ENCODE assay signal across 17 cellular contexts in the genomic region with DNA sequence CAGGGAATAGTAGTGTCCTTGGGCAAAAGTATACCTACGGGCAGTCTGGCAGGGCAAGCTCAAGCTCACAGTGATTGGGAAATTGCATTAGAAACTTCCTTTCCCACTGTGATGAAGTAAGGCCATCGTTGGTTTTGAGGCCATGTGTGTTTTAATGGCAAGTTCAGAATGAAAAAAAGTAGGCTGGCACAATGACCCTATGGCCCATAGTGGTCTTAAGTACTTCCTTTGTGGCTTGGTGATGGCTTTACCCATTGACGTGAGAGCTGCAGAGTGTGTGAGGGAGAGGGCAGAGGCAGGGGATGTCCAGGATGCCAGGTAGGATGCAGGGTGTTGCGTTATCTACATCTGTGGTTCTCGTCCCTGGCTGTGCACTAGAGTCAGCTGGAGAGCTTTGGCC.
"Had no signal": no experiment of that assay in that cellular context is flagged by ENCODE, and none has a peak within 500 bp of the region (broad histone marks: within the 10 kb centered on the region; RNA-seq: fewer than 3 reads in every experiment).

No MANE protein-coding gene starts in this region.

- H3K27me3 ChIP-seq: hepatocyte, transverse colon had no signal

- H3K4me3 Mint-ChIP-seq: activated CD8-positive, alpha-beta memory T cell treated with anti-CD3 and anti-CD28 coated beads, Interleukin-2, amount 10 ng/mL, durations not matched to agents 7 days and 5 days; activated T-cell treated with anti-CD3 and anti-CD28 coated beads, Interleukin-2, amount 50 U/mL, for 24 hours; brain; stimulated activated memory B cell treated with anti-CD40 and anti-IgM and Interleukin-4, amounts not matched to agents 10 μg/mL and 1 μg/mL and 100 μg/mL, for 72 hours had no signal

- H3K27ac ChIP-seq: hepatocyte, neutrophil, transverse colon had no signal

- DNase-seq: activated CD4-positive, alpha-beta T cell treated with anti-CD3 and anti-CD28 coated beads, Interleukin-2, amount 50 U/mL, for 4 hours; activated CD4-positive, CD25-positive, alpha-beta regulatory T cell; activated CD8-positive, alpha-beta memory T cell treated with anti-CD3 and anti-CD28 coated beads, Interleukin-2, amount 10 ng/mL, durations not matched to agents 7 days and 5 days; activated effector memory CD4-positive, alpha-beta T cell treated with Interleukin-2 at 50 U/mL for 16 hours; activated T-cell treated with anti-CD3 and anti-CD28 coated beads, Interleukin-2, amount 50 U/mL, for 24 hours; amniotic stem cell; dermis blood vessel endothelial cell; erythroblast; midbrain; right cardiac atrium; transverse colon had no signal

- ATAC-seq: activated CD8-positive, alpha-beta memory T cell treated with anti-CD3 and anti-CD28 coated beads, Interleukin-2, amount 10 ng/mL, durations not matched to agents 7 days and 5 days; activated naive CD4-positive, alpha-beta T cell treated with anti-CD3 and anti-CD28 coated beads, Interleukin-2, amount 50 U/mL, for 72 hours; right cardiac atrium; stimulated activated memory B cell treated with anti-CD40 and anti-IgM and Interleukin-4, amounts not matched to agents 10 μg/mL and 1 μg/mL and 100 μg/mL, for 72 hours had no signal

- H3K4me3 ChIP-seq: hepatocyte, transverse colon had no signal

- H3K9me3 Mint-ChIP-seq: activated naive CD4-positive, alpha-beta T cell treated with anti-CD3 and anti-CD28 coated beads, Interleukin-2, amount 50 U/mL, for 72 hours; activated T-cell treated with anti-CD3 and anti-CD28 coated beads, Interleukin-2, amount 50 U/mL, for 24 hours; stimulated activated memory B cell treated with anti-CD40 and anti-IgM and Interleukin-4, amounts not matched to agents 10 μg/mL and 1 μg/mL and 100 μg/mL, for 72 hours had no signal

- H3K9me3 ChIP-seq: neutrophil, transverse colon had no signal

- H2AFZ ChIP-seq: hepatocyte had no signal

- H3K27me3 Mint-ChIP-seq: activated CD8-positive, alpha-beta memory T cell treated with anti-CD3 and anti-CD28 coated beads, Interleukin-2, amount 10 ng/mL, durations not matched to agents 7 days and 5 days; activated T-cell treated with anti-CD3 and anti-CD28 coated beads, Interleukin-2, amount 50 U/mL, for 24 hours; brain; stimulated activated memory B cell treated with anti-CD40 and anti-IgM and Interleukin-4, amounts not matched to agents 10 μg/mL and 1 μg/mL and 100 μg/mL, for 72 hours had no signal

- H3K4me2 ChIP-seq: hepatocyte had no signal

- FAIRE-seq: TTC549 had no signal

- H3K27ac Mint-ChIP-seq: activated CD8-positive, alpha-beta memory T cell treated with anti-CD3 and anti-CD28 coated beads, Interleukin-2, amount 10 ng/mL, durations not matched to agents 7 days and 5 days; activated naive CD4-positive, alpha-beta T cell treated with anti-CD3 and anti-CD28 coated beads, Interleukin-2, amount 50 U/mL, for 72 hours; activated T-cell treated with anti-CD3 and anti-CD28 coated beads, Interleukin-2, amount 50 U/mL, for 24 hours; brain; stimulated activated memory B cell treated with anti-CD40 and anti-IgM and Interleukin-4, amounts not matched to agents 10 μg/mL and 1 μg/mL and 100 μg/mL, for 72 hours had no signal

- H3K36me3 ChIP-seq: neutrophil, transverse colon had no signal
